Comparison of ENCODE assay signal across 28 cellular contexts in the genomic region with DNA sequence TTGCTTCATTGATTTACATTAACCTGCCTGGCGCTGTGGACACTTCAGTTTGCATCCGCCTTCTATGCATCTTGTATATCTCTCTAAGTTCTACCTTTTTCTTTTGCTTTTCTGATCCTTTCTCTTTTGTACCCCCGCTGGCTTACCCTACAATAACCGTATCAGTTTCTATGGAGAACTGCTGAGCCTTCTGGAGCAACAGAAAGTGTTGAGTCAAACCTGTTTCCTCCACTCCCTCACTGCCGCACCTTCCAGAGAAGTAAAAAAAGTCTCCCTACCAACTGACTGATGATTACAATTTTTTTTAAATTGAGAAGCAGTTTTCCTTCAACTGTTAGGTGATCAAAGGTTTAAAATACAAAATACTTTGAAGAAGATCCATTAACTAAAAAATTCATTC. TPM values are rescaled to one million over a fixed set of nuclear protein-coding genes. Genes with fewer than 3 reads are reported as not detected.
"Had no signal": no experiment of that assay in that cellular context is flagged by ENCODE, and none has a peak within 500 bp of the region (broad histone marks: within the 10 kb centered on the region; RNA-seq: fewer than 3 reads in every experiment).

No MANE protein-coding gene starts in this region.

- H3K4me1 Mint-ChIP-seq: activated naive CD4-positive, alpha-beta T cell treated with anti-CD3 and anti-CD28 coated beads, Interleukin-2, amount 50 U/mL, for 24 hours; immature natural killer cell had no signal

- H3K27me3 ChIP-seq: brain microvascular endothelial cell, hepatocyte, sigmoid colon had no signal

- H3K27ac Mint-ChIP-seq: activated CD4-positive, alpha-beta T cell treated with anti-CD3 and anti-CD28 coated beads, Interleukin-2, amount 10 ng/mL, durations not matched to agents 24 days and 14 days; activated CD8-positive, alpha-beta memory T cell treated with anti-CD3 and anti-CD28 coated beads, Interleukin-2, amount 10 ng/mL, durations not matched to agents 7 days and 5 days; activated CD8-positive, alpha-beta T cell treated with anti-CD3 and anti-CD28 coated beads for 36 hours; activated naive CD4-positive, alpha-beta T cell treated with anti-CD3 and anti-CD28 coated beads, Interleukin-2, amount 50 U/mL, for 24 hours; immature natural killer cell; progenitor cell of endocrine pancreas; T-helper 1 cell treated with Interleukin-12 subunit alpha and Interleukin-12 subunit beta and Interleukin-4 antibody, amounts not matched to agents 30 μg/mL and 1 μg/mL, for 36 hours had no signal

- H3K4me2 ChIP-seq: hepatocyte, smooth muscle cell had no signal

- H3K9me3 Mint-ChIP-seq: activated CD4-positive, alpha-beta T cell treated with anti-CD3 and anti-CD28 coated beads, Interleukin-2, amount 10 ng/mL, durations not matched to agents 24 days and 14 days; activated CD8-positive, alpha-beta T cell treated with anti-CD3 and anti-CD28 coated beads for 36 hours; activated naive CD4-positive, alpha-beta T cell treated with anti-CD3 and anti-CD28 coated beads, Interleukin-2, amount 50 U/mL, for 24 hours; immature natural killer cell; naive thymus-derived CD8-positive, alpha-beta T cell; T-helper 1 cell treated with Interleukin-12 subunit alpha and Interleukin-12 subunit beta and Interleukin-4 antibody, amounts not matched to agents 30 μg/mL and 1 μg/mL, for 36 hours had no signal

- H3K27ac ChIP-seq: brain microvascular endothelial cell, hepatocyte, left ventricle myocardium inferior, sigmoid colon, thoracic aorta had no signal

- H3K4me3 ChIP-seq: hepatocyte, left ventricle myocardium inferior, sigmoid colon, smooth muscle cell, thoracic aorta had no signal

- H3K4me3 Mint-ChIP-seq: activated CD4-positive, alpha-beta T cell treated with anti-CD3 and anti-CD28 coated beads, Interleukin-2, amount 10 ng/mL, durations not matched to agents 24 days and 14 days; activated CD8-positive, alpha-beta memory T cell treated with anti-CD3 and anti-CD28 coated beads, Interleukin-2, amount 10 ng/mL, durations not matched to agents 7 days and 5 days; activated CD8-positive, alpha-beta T cell treated with anti-CD3 and anti-CD28 coated beads for 36 hours; activated naive CD4-positive, alpha-beta T cell treated with anti-CD3 and anti-CD28 coated beads, Interleukin-2, amount 50 U/mL, for 24 hours; immature natural killer cell; naive thymus-derived CD8-positive, alpha-beta T cell; T-helper 1 cell treated with Interleukin-12 subunit alpha and Interleukin-12 subunit beta and Interleukin-4 antibody, amounts not matched to agents 30 μg/mL and 1 μg/mL, for 36 hours had no signal

- ATAC-seq: activated CD8-positive, alpha-beta memory T cell treated with anti-CD3 and anti-CD28 coated beads, Interleukin-2, amount 10 ng/mL, durations not matched to agents 7 days and 5 days; activated CD8-positive, alpha-beta T cell treated with anti-CD3 and anti-CD28 coated beads for 36 hours; naive thymus-derived CD8-positive, alpha-beta T cell had no signal

- H3K27me3 Mint-ChIP-seq: activated CD4-positive, alpha-beta T cell treated with anti-CD3 and anti-CD28 coated beads, Interleukin-2, amount 10 ng/mL, durations not matched to agents 24 days and 14 days; activated CD8-positive, alpha-beta memory T cell treated with anti-CD3 and anti-CD28 coated beads, Interleukin-2, amount 10 ng/mL, durations not matched to agents 7 days and 5 days; activated CD8-positive, alpha-beta T cell treated with anti-CD3 and anti-CD28 coated beads for 36 hours; activated naive CD4-positive, alpha-beta T cell treated with anti-CD3 and anti-CD28 coated beads, Interleukin-2, amount 50 U/mL, for 24 hours; naive thymus-derived CD8-positive, alpha-beta T cell; progenitor cell of endocrine pancreas had no signal

- H3K36me3 ChIP-seq: brain microvascular endothelial cell, thoracic aorta had no signal

- H3K9me3 ChIP-seq: left ventricle myocardium inferior, sigmoid colon, thoracic aorta had no signal

- H2AFZ ChIP-seq: hepatocyte had no signal

- H3K4me1 ChIP-seq: left ventricle myocardium inferior, sigmoid colon had no signal

- DNase-seq: activated CD4-positive, alpha-beta T cell treated with anti-CD3 and anti-CD28 coated beads, Interleukin-2, amount 10 ng/mL, durations not matched to agents 24 days and 14 days; activated CD4-positive, CD25-positive, alpha-beta regulatory T cell; activated CD8-positive, alpha-beta memory T cell treated with anti-CD3 and anti-CD28 coated beads, Interleukin-2, amount 10 ng/mL, durations not matched to agents 7 days and 5 days; activated CD8-positive, alpha-beta T cell treated with anti-CD3 and anti-CD28 coated beads for 36 hours; activated gamma-delta T cell; activated T-cell treated with anti-CD3 and anti-CD28 coated beads for 4 hours; aorta; brain microvascular endothelial cell; caudate nucleus; dermis blood vessel endothelial cell; effector CD8-positive, alpha-beta T cell; foreskin melanocyte; immature natural killer cell; kidney glomerular epithelial cell; left ventricle myocardium inferior; naive thymus-derived CD8-positive, alpha-beta T cell; retina; sigmoid colon; stimulated activated CD4-positive, alpha-beta T cell treated with anti-CD3 and anti-CD28 coated beads, Interleukin-15, amount 100 ng/mL, for 24 hours; stimulated activated CD8-positive, alpha-beta memory T cell treated with anti-CD3 and anti-CD28 coated beads, Interleukin-4, amount 100 ng/mL, for 48 hours; stimulated activated naive CD4-positive, alpha-beta T cell treated with Interleukin-2 at 50 U/mL for 16 hours had no signal

RNA-seq across cellular contexts. Expression of a gene that starts 51.3 kb away (rescaled TPM):
- total RNA-seq: activated CD4-positive, alpha-beta T cell treated with anti-CD3 and anti-CD28 coated beads, Interleukin-2, amount 10 ng/mL, durations not matched to agents 24 days and 14 days; activated CD8-positive, alpha-beta T cell treated with anti-CD3 and anti-CD28 coated beads for 36 hours; lung microvascular endothelial cell; naive thymus-derived CD8-positive, alpha-beta T cell had no signal
